Comparison of ENCODE assay signal across 8 cellular contexts in the genomic region with DNA sequence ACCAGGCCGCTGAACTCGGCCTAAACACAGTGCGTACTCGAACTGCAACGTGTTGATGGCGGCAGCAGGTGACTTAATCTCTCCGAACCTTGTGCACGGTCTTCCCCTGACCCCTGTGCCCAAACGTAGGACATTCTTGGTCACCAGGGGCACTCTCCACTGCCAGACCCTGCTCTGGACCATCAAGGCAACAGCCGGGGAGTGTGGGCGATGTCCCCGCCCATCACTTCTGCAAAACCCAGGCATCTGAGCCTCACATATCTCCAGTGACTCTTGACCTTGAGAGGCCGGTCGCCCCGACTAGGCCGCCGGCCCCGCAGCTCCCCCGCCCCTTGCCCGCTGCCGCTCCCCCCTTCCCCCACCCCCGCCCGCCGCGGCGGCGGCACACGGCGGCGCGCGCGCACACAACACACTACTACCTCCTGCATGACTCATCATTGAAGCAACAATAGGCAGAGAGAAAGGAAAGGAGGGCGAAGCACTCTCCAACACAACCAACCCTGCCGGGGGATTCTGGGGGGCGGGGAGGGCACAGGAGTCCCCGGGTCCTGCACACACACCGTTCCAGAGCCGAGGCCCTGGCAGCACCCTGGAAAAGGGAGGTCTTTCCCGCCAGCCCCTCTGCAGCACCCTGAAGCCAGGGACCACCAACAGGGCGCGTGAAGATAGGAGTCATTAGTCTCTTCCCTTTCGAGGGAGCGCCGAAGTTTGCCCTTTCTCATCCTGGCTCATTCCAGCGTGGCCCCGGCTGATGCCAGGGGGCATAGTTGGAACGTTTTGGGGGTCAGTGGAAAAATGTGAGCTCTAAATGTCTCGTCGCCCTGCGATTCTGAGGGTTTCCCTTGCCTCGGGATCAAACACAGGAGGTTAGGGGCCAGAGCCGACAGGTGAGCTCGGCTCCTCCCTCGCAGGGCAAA. TPM values are rescaled to one million over a fixed set of nuclear protein-coding genes. Genes with fewer than 3 reads are reported as not detected.
DNase-seq lines count a peak whose midpoint lies in the region; ATAC-seq and TF ChIP-seq lines count a peak whose summit lies in the region.

No MANE protein-coding gene starts in this region.

- peak overlapping the region; percentile 41 for H2AFZ ChIP-seq in osteoblast (ENCODE audit: low read length)

- TF ChIP-seq EP300 in gastroesophageal sphincter (IDR thresholded peaks at IDR 0.05), result no peak

- TF ChIP-seq CTCF in AG10803 (conservative IDR thresholded peaks at IDR 0.05; ENCODE audit: low read length) (no peak), gastroesophageal sphincter (IDR thresholded peaks at IDR 0.05) (no peak), osteoblast (IDR thresholded peaks at IDR 0.05; ENCODE audit: extremely low read depth, low read depth, low read length) (no peak)

- DNase-seq in AG10803 (ENCODE audit: low read depth) (peak; percentile 73), HT-29 (ENCODE audit: low spot score) (peak; percentile 66), SJCRH30 (peak; percentile 53 to 62), osteoblast (ENCODE audit: insufficient read length, low spot score, missing footprints) (peak; percentile 97), KG1 (lab: John Stamatoyannopoulos, UW) (no peak)
- DNase-seq in activated naive CD4-positive, alpha-beta T cell treated with anti-CD3 and anti-CD28 coated beads, Interleukin-2, amount 10 ng/mL, durations not matched to agents 7 days and 5 days, result peak; percentile 77

- H3K4me1 Mint-ChIP-seq in activated naive CD4-positive, alpha-beta T cell treated with anti-CD3 and anti-CD28 coated beads, Interleukin-2, amount 10 ng/mL, durations not matched to agents 7 days and 5 days, result peaks cover 70% of the 10 kb centered on the region

- H3K27ac ChIP-seq in SJCRH30 (peak overlapping the region; percentile 94), gastroesophageal sphincter (peak overlapping the region; percentile 97 to 100 (median 100)), osteoblast (ENCODE audit: low read depth, low read length) (peak overlapping the region; percentile 100)

- no peaks in the 10 kb centered on the region for H3K36me3 ChIP-seq in SJCRH30
- H3K36me3 ChIP-seq in gastroesophageal sphincter, result peaks cover 0 to 4% of the 10 kb centered on the region in 2 donors
- no peaks in the 10 kb centered on the region for H3K36me3 ChIP-seq in osteoblast (ENCODE audit: insufficient read depth, low read length)

- peaks cover 5% of the 10 kb centered on the region for H3K36me3 Mint-ChIP-seq in activated naive CD4-positive, alpha-beta T cell treated with anti-CD3 and anti-CD28 coated beads, Interleukin-2, amount 10 ng/mL, durations not matched to agents 7 days and 5 days

- CTCF ChIA-PET in activated naive CD4-positive, alpha-beta T cell treated with anti-CD3 and anti-CD28 coated beads, Interleukin-2, amount 10 ng/mL, durations not matched to agents 7 days and 5 days (lab: Charles Lee), result interaction anchor here (1.1 to 23.4 kb wide), 3 partner anchors 16 to 17 kb away, joined by 3 to 467 read pairs (median 14); no protein-coding TSS in a partner anchor

- H3K4me2 ChIP-seq in osteoblast (ENCODE audit: insufficient read depth, low read length), result peak overlapping the region; percentile 98

- H3K9me3 ChIP-seq in SJCRH30 (replicated peaks) (no peaks in the 10 kb centered on the region), gastroesophageal sphincter (no peaks in the 10 kb centered on the region), osteoblast (ENCODE audit: low read depth, low read length) (no peaks in the 10 kb centered on the region)

- H3K27me3 ChIP-seq in SJCRH30 (no peaks in the 10 kb centered on the region), gastroesophageal sphincter (no peaks in the 10 kb centered on the region), osteoblast (ENCODE audit: insufficient read depth, low read length) (no peaks in the 10 kb centered on the region)

- H3K4me1 ChIP-seq in SJCRH30 (peaks cover 12% of the 10 kb centered on the region), gastroesophageal sphincter (peaks cover 0 to 74% (median 58%) of the 10 kb centered on the region in 3 donors), osteoblast (ENCODE audit: insufficient read depth, low read length) (peaks cover 46% of the 10 kb centered on the region)

- no peak for TF ChIP-seq POLR2A in gastroesophageal sphincter (IDR thresholded peaks at IDR 0.05)

- peak overlapping the region; percentile 85 for H3K4me3 ChIP-seq in AG10803 (ENCODE audit: low read length)
- H3K4me3 ChIP-seq in SJCRH30, result peak overlapping the region; percentile 86
- peak overlapping the region; percentile 89 to 100 for H3K4me3 ChIP-seq in gastroesophageal sphincter
- peak overlapping the region; percentile 98 for H3K4me3 ChIP-seq in osteoblast (ENCODE audit: insufficient read depth, low read length)

- peak overlapping the region; percentile 98 for H3K4me3 Mint-ChIP-seq in activated naive CD4-positive, alpha-beta T cell treated with anti-CD3 and anti-CD28 coated beads, Interleukin-2, amount 10 ng/mL, durations not matched to agents 7 days and 5 days

- peaks cover 5% of the 10 kb centered on the region for H4K20me1 ChIP-seq in osteoblast (ENCODE audit: insufficient read depth, low read length)

- no peaks in the 10 kb centered on the region for H3K9me3 Mint-ChIP-seq in activated naive CD4-positive, alpha-beta T cell treated with anti-CD3 and anti-CD28 coated beads, Interleukin-2, amount 10 ng/mL, durations not matched to agents 7 days and 5 days

- H3K27me3 Mint-ChIP-seq in activated naive CD4-positive, alpha-beta T cell treated with anti-CD3 and anti-CD28 coated beads, Interleukin-2, amount 10 ng/mL, durations not matched to agents 7 days and 5 days, result peaks cover 6% of the 10 kb centered on the region

- 40 to 84% methylated on average over 6 to 12 of the region's 55 CpGs for WGBS in gastroesophageal sphincter (ENCODE audit: low coverage in 1 of 2), 2 donors

- ATAC-seq in gastroesophageal sphincter (no peak), GM21367 (IDR thresholded peaks at IDR 0.05; ENCODE audit: unreplicated experiment) (no peak)

- peaks cover 56% of the 10 kb centered on the region for H3K79me2 ChIP-seq in osteoblast (ENCODE audit: insufficient read depth, low read length)

- peak overlapping the region; percentile 100 for H3K27ac Mint-ChIP-seq in activated naive CD4-positive, alpha-beta T cell treated with anti-CD3 and anti-CD28 coated beads, Interleukin-2, amount 10 ng/mL, durations not matched to agents 7 days and 5 days

RNA-seq across cellular contexts. Expression of a gene that starts 1.9 kb away (rescaled TPM):
- total RNA-seq in HT-29 (2014; rRNA removed; shearing (Covaris generic)), result 32.9 and 49.6 TPM in 2 replicates
- total RNA-seq in SJCRH30 (2014; rRNA removed; shearing (Covaris generic)), result 8.7 and 10.1 TPM in 2 replicates
- 10 to 100 TPM; 11.8 to 12.7 (median 12.3) TPM for total RNA-seq in gastroesophageal sphincter
- 12.3 and 14.1 TPM in 2 replicates for total RNA-seq in osteoblast
